ENCODE assay signal across 17 cellular contexts in the genomic region with DNA sequence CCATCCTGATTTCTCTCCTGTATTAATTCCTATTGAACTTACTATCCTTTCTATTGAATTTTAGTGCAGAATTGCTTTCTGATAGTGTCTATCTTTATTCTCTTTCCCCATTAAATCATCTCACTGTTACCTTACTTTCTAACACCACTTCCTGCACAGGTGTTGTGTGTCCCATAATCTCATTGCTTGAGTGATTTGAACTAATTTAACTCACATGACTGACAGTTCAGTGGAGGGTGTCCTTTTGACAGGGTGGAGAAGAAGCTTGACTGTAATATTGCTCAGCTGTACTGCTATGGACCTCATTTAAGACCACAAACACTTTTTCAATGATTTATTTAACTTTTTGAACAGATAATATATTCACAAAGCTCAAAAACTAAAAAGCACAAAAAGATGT.
"Had no signal": no experiment of that assay in that cellular context is flagged by ENCODE, and none has a peak within 500 bp of the region (broad histone marks: within the 10 kb centered on the region; RNA-seq: fewer than 3 reads in every experiment).

No MANE protein-coding gene starts in this region.

- DNase-seq: activated CD4-positive, alpha-beta memory T cell treated with anti-CD3 and anti-CD28 coated beads for 36 hours; activated CD4-positive, alpha-beta T cell treated with anti-CD3 and anti-CD28 coated beads for 4 hours; activated CD4-positive, CD25-positive, alpha-beta regulatory T cell; activated naive CD4-positive, alpha-beta T cell treated with anti-CD3 and anti-CD28 coated beads for 36 hours; activated naive CD8-positive, alpha-beta T cell treated with anti-CD3 and anti-CD28 coated beads, Interleukin-2, amount 10 ng/mL, durations not matched to agents 7 days and 5 days; activated T-cell treated with anti-CD3 and anti-CD28 coated beads, Interleukin-2, amount 50 U/mL, for 48 hours; amniotic stem cell; effector memory CD4-positive, alpha-beta T cell; foreskin melanocyte; ovary; psoas muscle; spleen; stimulated activated CD4-positive, alpha-beta T cell treated with anti-CD3 and anti-CD28 coated beads, Interleukin-4, amount 100 ng/mL, for 1 hour; stimulated activated naive CD4-positive, alpha-beta T cell; testis; trophoblast cell; uterus had no signal
